Comparison of ENCODE assay signal across 9 cellular contexts in genomic region chr7:78020874-78021249, GRCh38.
DNase-seq lines count a peak whose midpoint lies in the region; ATAC-seq and TF ChIP-seq lines count a peak whose summit lies in the region.
"Had no signal": no experiment of that assay in that cellular context is flagged by ENCODE, and none has a peak within 500 bp of the region (broad histone marks: within the 10 kb centered on the region; RNA-seq: fewer than 3 reads in every experiment).

No MANE protein-coding gene starts in this region.

- no peak for TF ChIP-seq CTCF in gastrocnemius medialis (IDR thresholded peaks at IDR 0.05 in 4 of 5, conservative IDR thresholded peaks at IDR 0.05 in 1 of 5)
- TF ChIP-seq CTCF in body of pancreas (IDR thresholded peaks at IDR 0.05): no peak

- in situ Hi-C loops in gastrocnemius medialis (cut with MboI; ENCODE audit: low sequenced_read_pairs in 4 of 4): no loop called here

- H3K27ac ChIP-seq in gastrocnemius medialis: peak overlapping the region; percentile 90 to 94 (median 92)
- H3K27ac ChIP-seq in body of pancreas: peak overlapping the region in 2 of 4 donors; percentile 92 to 93

- H3K36me3 Mint-ChIP-seq in effector memory CD8-positive, alpha-beta T cell (ENCODE audit: insufficient read depth): peaks cover 5% of the 10 kb centered on the region

- H3K4me3 Mint-ChIP-seq in effector memory CD8-positive, alpha-beta T cell: peak overlapping the region in 1 of 2 donors; percentile 85

- TF ChIP-seq POLR2A in gastrocnemius medialis (IDR thresholded peaks at IDR 0.05) (no peak), body of pancreas (IDR thresholded peaks at IDR 0.05) (no peak)

- no peaks in the 10 kb centered on the region for H3K9me3 Mint-ChIP-seq in effector memory CD8-positive, alpha-beta T cell

- no peak for ATAC-seq in effector memory CD8-positive, alpha-beta T cell (replicated peaks)
- ATAC-seq in gastrocnemius medialis (no peak), body of pancreas (no peak), HG03097 (IDR thresholded peaks at IDR 0.05; ENCODE audit: low FRiP score, unreplicated experiment) (no peak)
- ATAC-seq in stimulated activated naive CD8-positive, alpha-beta T cell treated with anti-CD3 and anti-CD28 coated beads, Interleukin-15, Interleukin-2, amounts not matched to agents 100 U/mL and 50 U/mL, for 24 hours: no peak

- H3K9me3 ChIP-seq in gastrocnemius medialis (no peaks in the 10 kb centered on the region), body of pancreas (no peaks in the 10 kb centered on the region)
- H3K9me3 ChIP-seq: ovary had no signal

- H3K4me1 Mint-ChIP-seq in effector memory CD8-positive, alpha-beta T cell (ENCODE audit: low read depth in 2 of 2): peaks cover 7 to 15% of the 10 kb centered on the region in 2 donors

- peaks cover 0 to 9% of the 10 kb centered on the region in 2 donors for H3K27me3 Mint-ChIP-seq in effector memory CD8-positive, alpha-beta T cell

- no peak overlapping the region for H3K4me3 ChIP-seq in gastrocnemius medialis
- no peak overlapping the region for H3K4me3 ChIP-seq in body of pancreas

- DNase-seq in DMS 273 treated with DMSO at 0.1 percent for 48 hours (lab: John Stamatoyannopoulos, UW): peak; percentile 25
- DNase-seq in NCI-H82 treated with DMSO at 0.1 percent for 48 hours (lab: John Stamatoyannopoulos, UW; ENCODE audit: unreplicated experiment): peak; percentile 29
- DNase-seq in effector memory CD8-positive, alpha-beta T cell: no peak
- DNase-seq in gastrocnemius medialis: no peak
- no peak for DNase-seq in stimulated activated naive CD8-positive, alpha-beta T cell treated with anti-CD3 and anti-CD28 coated beads, Interleukin-15, Interleukin-2, amounts not matched to agents 100 U/mL and 50 U/mL, for 24 hours
- no peak for DNase-seq in body of pancreas
- DNase-seq in COR-L47 (lab: John Stamatoyannopoulos, UW): no peak

- H3K4me1 ChIP-seq in gastrocnemius medialis (peaks cover 12 to 14% of the 10 kb centered on the region in 2 donors), body of pancreas (peaks cover 22% of the 10 kb centered on the region)

- H3K27ac Mint-ChIP-seq in effector memory CD8-positive, alpha-beta T cell: peak overlapping the region; percentile 83 to 93

- no peaks in the 10 kb centered on the region for H3K27me3 ChIP-seq in gastrocnemius medialis
- no peaks in the 10 kb centered on the region for H3K27me3 ChIP-seq in body of pancreas
- H3K27me3 ChIP-seq: ovary had no signal

- H3K36me3 ChIP-seq in gastrocnemius medialis: no peaks in the 10 kb centered on the region
- H3K36me3 ChIP-seq in body of pancreas (replicated peaks in 1 of 2; ENCODE audit: insufficient read depth in 1 of 2, low read depth in 2 of 2): no peaks in the 10 kb centered on the region
- H3K36me3 ChIP-seq: ovary had no signal

- intact Hi-C loops in gastrocnemius medialis (cut with DNase I; ENCODE audit: low total_unique reads): loop anchor here (1.0 to 10.0 kb wide), 3 partner anchors 19 to 754 kb away; partner anchors contain the start of gene PTPN12
- intact Hi-C loops in body of pancreas (cut with DNase I): no loop called here

Comparison
In these comparisons a context has a peak if more than half of its experiments do, and no peak if none do; other contexts are left out.
1. DNase-seq: peak in DMS 273 treated with DMSO at 0.1 percent for 48 hours (single experiment) and NCI-H82 treated with DMSO at 0.1 percent for 48 hours (single experiment); none in effector memory CD8-positive, alpha-beta T cell (0 of 3), gastrocnemius medialis (0 of 2), stimulated activated naive CD8-positive, alpha-beta T cell treated with anti-CD3 and anti-CD28 coated beads, Interleukin-15, Interleukin-2, amounts not matched to agents 100 U/mL and 50 U/mL, for 24 hours (single experiment), body of pancreas (0 of 4) and COR-L47 (single experiment).